ENCODE assay signal across 20 cellular contexts in the genomic region with DNA sequence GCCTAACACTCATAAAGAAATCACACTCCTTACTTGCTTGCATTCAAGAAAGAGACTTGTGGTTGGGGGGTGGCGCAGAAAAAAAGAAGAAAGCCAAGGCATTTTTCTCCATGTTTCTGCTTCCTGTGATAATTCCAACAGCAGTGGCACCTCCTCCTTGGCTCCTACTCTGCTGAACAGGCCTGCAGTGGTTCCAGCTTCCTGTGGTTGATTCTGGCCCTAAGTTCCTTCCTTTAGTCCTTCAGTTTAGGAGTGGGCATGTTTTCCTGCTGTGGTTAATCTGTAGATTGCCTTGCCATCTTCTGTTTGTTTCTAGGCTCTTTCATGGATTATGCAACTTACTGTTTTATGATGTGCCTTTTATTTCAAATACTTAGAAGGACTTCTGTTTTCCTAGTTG.
"Had no signal": no experiment of that assay in that cellular context is flagged by ENCODE, and none has a peak within 500 bp of the region (broad histone marks: within the 10 kb centered on the region; RNA-seq: fewer than 3 reads in every experiment).

No MANE protein-coding gene starts in this region.

- H3K4me3 ChIP-seq: adrenal gland, heart left ventricle, pancreas, stomach, thoracic aorta had no signal

- H3K4me3 Mint-ChIP-seq: activated B cell treated with CpG ODN at 0.5 μM for 24 hours; activated T-helper 17 cell treated with anti-CD3 and anti-CD28 coated beads, Interleukin-2, amount 50 U/mL, for 72 hours; neural crest cell had no signal

- H3K27me3 ChIP-seq: adrenal gland, heart left ventricle, pancreas, stomach had no signal

- DNase-seq: activated B cell treated with CpG ODN at 0.5 μM for 24 hours; activated CD4-positive, alpha-beta T cell treated with anti-CD3 and anti-CD28 coated beads, Interleukin-2, amount 50 U/mL, for 1 hour; activated naive CD4-positive, alpha-beta T cell treated with anti-CD3 and anti-CD28 coated beads, Interleukin-2, amount 50 U/mL, for 16 hours; activated T-cell treated with anti-CD3 and anti-CD28 coated beads for 4 hours; adrenal gland; foreskin melanocyte; heart left ventricle; kidney; left ventricle myocardium superior; pancreas; retina; stimulated activated CD4-positive, alpha-beta T cell treated with anti-CD3 and anti-CD28 coated beads, Interleukin-4, amount 100 ng/mL, for 4 hours; stomach; T-helper 1 cell had no signal

- H3K27me3 Mint-ChIP-seq: activated B cell treated with CpG ODN at 0.5 μM for 24 hours; activated T-helper 17 cell treated with anti-CD3 and anti-CD28 coated beads, Interleukin-2, amount 50 U/mL, for 72 hours had no signal

- H3K36me3 ChIP-seq: adrenal gland, heart left ventricle, pancreas, stomach, thoracic aorta had no signal

- FAIRE-seq: bronchial epithelial cell, colon, endothelial cell of umbilical vein, kidney, pancreas had no signal

- H3K9me3 Mint-ChIP-seq: activated B cell treated with CpG ODN at 0.5 μM for 24 hours, neural crest cell had no signal

- H3K4me1 ChIP-seq: adrenal gland, heart left ventricle, pancreas, stomach had no signal

- H3K4me1 Mint-ChIP-seq: activated B cell treated with CpG ODN at 0.5 μM for 24 hours; activated T-helper 17 cell treated with anti-CD3 and anti-CD28 coated beads, Interleukin-2, amount 50 U/mL, for 72 hours had no signal

- H3K27ac ChIP-seq: adrenal gland, heart left ventricle, pancreas, stomach, thoracic aorta had no signal

- H3K27ac Mint-ChIP-seq: activated B cell treated with CpG ODN at 0.5 μM for 24 hours; activated T-helper 17 cell treated with anti-CD3 and anti-CD28 coated beads, Interleukin-2, amount 50 U/mL, for 72 hours had no signal

- ATAC-seq: activated T-helper 17 cell treated with anti-CD3 and anti-CD28 coated beads, Interleukin-2, amount 50 U/mL, for 72 hours; heart left ventricle; left ventricle myocardium superior; pancreas had no signal

- H3K9me3 ChIP-seq: adrenal gland, heart left ventricle, pancreas, stomach, thoracic aorta had no signal
